In genomic region chr1:112998592-112999235, GRCh38 we compare ENCODE assay signal across 9 cellular contexts. TPM values are rescaled to one million over a fixed set of nuclear protein-coding genes. Genes with fewer than 3 reads are reported as not detected.
DNase-seq lines count a peak whose midpoint lies in the region; ATAC-seq, FAIRE-seq and TF ChIP-seq lines count a peak whose summit lies in the region.
"Had no signal": no experiment of that assay in that cellular context is flagged by ENCODE, and none has a peak within 500 bp of the region (broad histone marks: within the 10 kb centered on the region; RNA-seq: fewer than 3 reads in every experiment).

No MANE protein-coding gene starts in this region.

- FAIRE-seq in K562 (lab: Jason Lieb, UNC) (peak; percentile 40), small intestine (lab: Jason Lieb, UNC) (no peak)
- FAIRE-seq: urothelium cell line had no signal

- H3K9ac ChIP-seq in K562 (ENCODE audit: insufficient read depth in 1 of 2, low read depth in 2 of 2, low read length in 2 of 2) = peak overlapping the region in 1 of 2 experiments; percentile 7; a peak in 1 of 4 replicates

- CTCF ChIA-PET in K562 (lab: Yijun Ruan, JAX; ENCODE audit: low intra/inter-chr PET ratio) = no interaction called here

- DNase-seq in Kasumi-1 (lab: John Stamatoyannopoulos, UW) (peak; percentile 51 to 62), K562 (ENCODE audit: extremely low read depth in 1 of 4, low spot score in 3 of 4) (peak in 2 of 4 experiments; percentile 35 to 38), hepatic stellate cell (ENCODE audit: low spot score) (peak; percentile 27), small intestine (peak; percentile 94), NK-92 (lab: John Stamatoyannopoulos, UW; ENCODE audit: unreplicated experiment) (no peak)

- TF ChIP-seq RAD21 in K562 (CRISPR knock-in tag; conservative IDR thresholded peaks at IDR 0.05 in 1 of 2, IDR thresholded peaks at IDR 0.05 in 1 of 2) = no peak

- no peaks in the 10 kb centered on the region for H4K20me1 ChIP-seq in K562 (replicated peaks; ENCODE audit: control insufficient read depth, insufficient read depth, low read length)

- H3K4me3 ChIP-seq in K562 = no peak overlapping the region
- no peak overlapping the region for H3K4me3 ChIP-seq in small intestine (ENCODE audit: low read depth in 1 of 2, low read length in 2 of 2)

- H3K79me2 ChIP-seq in K562 (ENCODE audit: control insufficient read depth, insufficient read depth, low read length) = no peaks in the 10 kb centered on the region

- H3K27ac ChIP-seq in K562 (ENCODE audit: extremely low read depth, low read depth, low read length) = no peak overlapping the region
- no peak overlapping the region for H3K27ac ChIP-seq in small intestine (ENCODE audit: low read depth in 1 of 2, low read length in 1 of 2)

- 24% methylated on average over 7 of the region's 7 CpGs for WGBS in K562 (ENCODE audit: insufficient coverage, low coverage, missing lambda C conversion rate)
- WGBS in small intestine, 3 donors = 20 to 46% (median 31%) methylated on average over 7 of the region's 7 CpGs

- intact Hi-C loops in K562 (cut with micrococcal nuclease) = no loop called here

- no peaks in the 10 kb centered on the region for H3K9me1 ChIP-seq in K562 (ENCODE audit: control insufficient read depth, insufficient read depth, low read length)

- TF ChIP-seq POLR2A in K562 (conservative IDR thresholded peaks at IDR 0.05) = no peak

- H3K4me1 ChIP-seq in K562 (replicated peaks in 1 of 2; ENCODE audit: control insufficient read depth in 2 of 2, insufficient read depth in 2 of 2, low read length in 2 of 2) (no peaks in the 10 kb centered on the region), small intestine (ENCODE audit: control insufficient read depth in 2 of 2, insufficient read depth in 1 of 2, low read depth in 1 of 2, low read length in 1 of 2) (peaks cover 0 to 5% of the 10 kb centered on the region in 2 donors)

- no peak overlapping the region for H2AFZ ChIP-seq in K562 (ENCODE audit: low read depth, low read length)

- no peak for TF ChIP-seq CTCF in K562 (IDR thresholded peaks at IDR 0.05 in 2 of 3, conservative IDR thresholded peaks at IDR 0.05 in 1 of 3; ENCODE audit: insufficient read depth in 2 of 3, low read depth in 1 of 3, low read length in 3 of 3)

- H3K36me3 ChIP-seq in K562 (ENCODE audit: control insufficient read depth, insufficient read depth, low read length) (peaks cover 3% of the 10 kb centered on the region; the same call in 1 of the 3 replicates), small intestine (ENCODE audit: control insufficient read depth in 2 of 2, insufficient read depth in 2 of 2, low read length in 2 of 2) (no peaks in the 10 kb centered on the region)

- no peak overlapping the region for H3K4me2 ChIP-seq in K562 (ENCODE audit: insufficient read depth, low read length)

- POLR2A ChIA-PET in K562 (lab: Yijun Ruan, JAX) = interaction anchor here (0.8 to 1.3 kb wide), 3 partner anchors 10 to 43 kb away, joined by 3 to 4 read pairs (median 4); partner anchors contain the start of gene SLC16A1

- BruUV-seq in K562 (replicated peaks; lab: Mats Ljungman, UMichigan) = no TSS peak

- H3K9me3 ChIP-seq in K562 (replicated peaks; ENCODE audit: control insufficient read depth, insufficient read depth, low read depth, low read length) (no peaks in the 10 kb centered on the region), small intestine (ENCODE audit: control insufficient read depth, low read depth) (no peaks in the 10 kb centered on the region)

- no peak for TF ChIP-seq EP300 in K562 (IDR thresholded peaks at IDR 0.05; ENCODE audit: low read length)

- in situ Hi-C loops in K562 (cut with MboI) = no loop called here

- ATAC-seq in K562 (peak; percentile 68), HG02623 (IDR thresholded peaks at IDR 0.05; ENCODE audit: unreplicated experiment) (no peak), GM21367 (IDR thresholded peaks at IDR 0.05; ENCODE audit: unreplicated experiment) (no peak), HG02884 (IDR thresholded peaks at IDR 0.05; ENCODE audit: unreplicated experiment) (no peak)

- H3K27me3 ChIP-seq in K562 (ENCODE audit: control insufficient read depth in 2 of 2, insufficient read depth in 2 of 2, low read length in 2 of 2) (no peaks in the 10 kb centered on the region), small intestine (ENCODE audit: control insufficient read depth in 2 of 2, insufficient read depth in 2 of 2, low read length in 2 of 2) (no peaks in the 10 kb centered on the region)

TF ChIP-seq in K562, 482 proteins besides CTCF, POLR2A, EP300 and RAD21:
- no peak for TF ChIP-seq FOSL1 (tag; conservative IDR thresholded peaks at IDR 0.05)
- TF ChIP-seq FOXJ2 (tag; IDR thresholded peaks at IDR 0.05) = 0 out of 2 replicates have a peak, but pooled peaks have one; percentile 23
- TF ChIP-seq, protein P1, sequence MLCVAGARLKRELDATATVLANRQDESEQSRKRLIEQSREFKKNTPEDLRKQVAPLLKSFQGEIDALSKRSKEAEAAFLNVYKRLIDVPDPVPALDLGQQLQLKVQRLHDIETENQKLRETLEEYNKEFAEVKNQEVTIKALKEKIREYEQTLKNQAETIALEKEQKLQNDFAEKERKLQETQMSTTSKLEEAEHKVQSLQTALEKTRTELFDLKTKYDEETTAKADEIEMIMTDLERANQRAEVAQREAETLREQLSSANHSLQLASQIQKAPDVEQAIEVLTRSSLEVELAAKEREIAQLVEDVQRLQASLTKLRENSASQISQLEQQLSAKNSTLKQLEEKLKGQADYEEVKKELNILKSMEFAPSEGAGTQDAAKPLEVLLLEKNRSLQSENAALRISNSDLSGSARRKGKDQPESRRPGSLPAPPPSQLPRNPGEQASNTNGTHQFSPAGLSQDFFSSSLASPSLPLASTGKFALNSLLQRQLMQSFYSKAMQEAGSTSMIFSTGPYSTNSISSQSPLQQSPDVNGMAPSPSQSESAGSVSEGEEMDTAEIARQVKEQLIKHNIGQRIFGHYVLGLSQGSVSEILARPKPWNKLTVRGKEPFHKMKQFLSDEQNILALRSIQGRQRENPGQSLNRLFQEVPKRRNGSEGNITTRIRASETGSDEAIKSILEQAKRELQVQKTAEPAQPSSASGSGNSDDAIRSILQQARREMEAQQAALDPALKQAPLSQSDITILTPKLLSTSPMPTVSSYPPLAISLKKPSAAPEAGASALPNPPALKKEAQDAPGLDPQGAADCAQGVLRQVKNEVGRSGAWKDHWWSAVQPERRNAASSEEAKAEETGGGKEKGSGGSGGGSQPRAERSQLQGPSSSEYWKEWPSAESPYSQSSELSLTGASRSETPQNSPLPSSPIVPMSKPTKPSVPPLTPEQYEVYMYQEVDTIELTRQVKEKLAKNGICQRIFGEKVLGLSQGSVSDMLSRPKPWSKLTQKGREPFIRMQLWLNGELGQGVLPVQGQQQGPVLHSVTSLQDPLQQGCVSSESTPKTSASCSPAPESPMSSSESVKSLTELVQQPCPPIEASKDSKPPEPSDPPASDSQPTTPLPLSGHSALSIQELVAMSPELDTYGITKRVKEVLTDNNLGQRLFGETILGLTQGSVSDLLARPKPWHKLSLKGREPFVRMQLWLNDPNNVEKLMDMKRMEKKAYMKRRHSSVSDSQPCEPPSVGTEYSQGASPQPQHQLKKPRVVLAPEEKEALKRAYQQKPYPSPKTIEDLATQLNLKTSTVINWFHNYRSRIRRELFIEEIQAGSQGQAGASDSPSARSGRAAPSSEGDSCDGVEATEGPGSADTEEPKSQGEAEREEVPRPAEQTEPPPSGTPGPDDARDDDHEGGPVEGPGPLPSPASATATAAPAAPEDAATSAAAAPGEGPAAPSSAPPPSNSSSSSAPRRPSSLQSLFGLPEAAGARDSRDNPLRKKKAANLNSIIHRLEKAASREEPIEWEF (CRISPR knock-in tag; IDR thresholded peaks at IDR 0.05) = no peak
- peak; percentile 83 for TF ChIP-seq NFIC (IDR thresholded peaks at IDR 0.05)
- TF ChIP-seq CEBPG (CRISPR knock-in tag; IDR thresholded peaks at IDR 0.05) = no peak
- TF ChIP-seq CEBPG (tag; conservative IDR thresholded peaks at IDR 0.05 in 1 of 2, IDR thresholded peaks at IDR 0.05 in 1 of 2) = peak; percentile 32 to 57; a peak in 1 of 4 replicates
- TF ChIP-seq CEBPB (tag; IDR thresholded peaks at IDR 0.05) = peak; percentile 68
- TF ChIP-seq BHLHE40 (IDR thresholded peaks at IDR 0.05; ENCODE audit: low read length) = peak; percentile 23; the same call in 1 of the 2 replicates
TF ChIP-seq in K562: peak in this region for 5.

RNA-seq across cellular contexts. Expression of gene SLC16A1, which starts 42.7 kb away (rescaled TPM):
- 283 and 319 TPM in 2 replicates for total RNA-seq in K562 (2011; cell fraction: chromatin; rRNA removed; ENCODE audit: low replicate concordance)
- 209 and 233 TPM in 2 replicates for total RNA-seq in K562 (2011; cell fraction: nucleolus; rRNA removed)
- total RNA-seq in K562 (2011; cell fraction: nucleoplasm; rRNA removed) = 244 and 265 TPM in 2 replicates
- total RNA-seq in K562 (2014; rRNA removed) = 104 and 148 TPM in 2 replicates
- total RNA-seq in K562 (2014; rRNA removed; fragmentation: Illumina TruSeq; extraction: Trizol) = 168 and 185 TPM in 2 replicates
- 111 and 117 TPM in 2 replicates for total RNA-seq in K562 (2015; rRNA removed; fragmentation: Illumina TruSeq; extraction: Trizol)
- 151 and 169 TPM in 2 replicates for total RNA-seq in K562 (2021)
- 229 and 244 TPM in 2 replicates for polyA plus RNA-seq in K562 (2011; rRNA removed)
- polyA plus RNA-seq in K562 (2011; cell fraction: cytosol; rRNA removed) = 256 and 343 TPM in 2 replicates
- polyA plus RNA-seq in K562 (2011; cell fraction: nucleus; rRNA removed) = 106 and 150 TPM in 2 replicates
- 100 and 134 TPM in 2 replicates for polyA plus RNA-seq in K562 (2012)
- 109 and 137 TPM in 2 replicates for polyA plus RNA-seq in K562 (2014; fragmentation: Illumina TruSeq; extraction: Trizol)
- 10 to 100 TPM; 79.0 to 82.5 TPM for polyA plus RNA-seq in K562 (2014; fragmentation: Nextera tagmentation; extraction: Ambion mirVana)
- 73.1 and 85.6 TPM in 2 replicates for polyA plus RNA-seq in K562 (2014; rRNA removed)
- 488 and 502 TPM in 2 replicates for polyA minus RNA-seq in K562 (2011; rRNA and poly(A)+ RNA removed)
- 198 and 213 TPM in 2 replicates for polyA minus RNA-seq in K562 (2011; cell fraction: cytosol; rRNA and poly(A)+ RNA removed)
- polyA minus RNA-seq in K562 (2011; cell fraction: nucleus; rRNA and poly(A)+ RNA removed) = 56.5 and 94.0 TPM in 2 replicates
- 10 to 100 TPM in 1 of 3 donors, 1 to 10 TPM in 2; 6.8 to 29.9 (median 8.1) TPM for polyA plus RNA-seq in small intestine
